1 cellular context compared by ENCODE assay signal in genomic region chr19:3340340-3340739, GRCh38.
TF ChIP-seq lines count a peak whose summit lies in the region.

No MANE protein-coding gene starts in this region.

TF ChIP-seq in HEK293, 187 proteins besides CTCF, POLR2A, EP300 and RAD21 (continued from another document):
- TF ChIP-seq ELK4 (IDR thresholded peaks at IDR 0.05; ENCODE audit: borderline replicate concordance, low read depth, low read length) (no peak), GLIS1 (tag by site-specific recombination; IDR thresholded peaks at IDR 0.05) (no peak), ZFP3 (tag by site-specific recombination; IDR thresholded peaks at IDR 0.05; ENCODE audit: low read depth) (no peak), ZSCAN23 (tag by site-specific recombination; IDR thresholded peaks at IDR 0.05) (no peak), ZNF148 (tag by site-specific recombination; IDR thresholded peaks at IDR 0.05; ENCODE audit: borderline replicate concordance) (no peak), MYNN (tag by site-specific recombination; IDR thresholded peaks at IDR 0.05; ENCODE audit: borderline replicate concordance) (no peak), ZNF521 (tag by site-specific recombination; IDR thresholded peaks at IDR 0.05) (no peak), ZNF239 (tag by site-specific recombination; IDR thresholded peaks at IDR 0.05) (no peak), ZFHX2 (tag by site-specific recombination; conservative IDR thresholded peaks at IDR 0.05) (peak; percentile 60), ZNF529 (tag by site-specific recombination; IDR thresholded peaks at IDR 0.05; ENCODE audit: insufficient replicate concordance) (no peak), PBX3 (CRISPR knock-in tag; IDR thresholded peaks at IDR 0.05) (no peak), ZBTB17 (tag by site-specific recombination; IDR thresholded peaks at IDR 0.05) (no peak), IKZF3 (tag by site-specific recombination; IDR thresholded peaks at IDR 0.05) (no peak)
